In the genomic region with DNA sequence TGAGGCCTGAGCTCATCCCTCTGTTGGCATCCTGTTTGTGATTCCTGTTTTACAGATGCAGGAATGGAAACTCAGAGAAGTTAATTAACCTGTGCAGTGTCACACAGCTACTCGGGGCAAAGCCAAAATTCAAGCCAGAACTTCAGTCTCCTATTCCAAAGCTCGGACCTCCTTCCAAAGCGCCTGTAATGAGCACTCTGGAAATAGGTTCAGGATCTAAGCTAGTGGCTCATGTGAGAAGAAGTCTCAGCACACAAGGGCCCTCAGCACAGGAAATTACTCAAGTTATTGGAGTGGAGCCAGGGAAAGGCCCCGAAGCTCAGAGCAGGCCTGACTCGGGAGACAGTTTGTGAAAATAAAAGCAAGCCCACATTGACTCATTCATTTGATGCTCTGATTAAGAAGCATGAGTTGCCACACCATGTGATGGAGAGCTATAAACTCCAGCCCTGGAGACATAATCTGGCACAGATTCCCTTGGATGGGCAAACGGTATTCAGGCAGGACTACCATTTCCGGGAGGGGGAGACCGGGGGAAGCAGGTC, we compare ENCODE assay signal across 8 cellular contexts. TPM values are rescaled to one million over a fixed set of nuclear protein-coding genes. Genes with fewer than 3 reads are reported as not detected.
DNase-seq lines count a peak whose midpoint lies in the region; ATAC-seq and TF ChIP-seq lines count a peak whose summit lies in the region.

No MANE protein-coding gene starts in this region.

- TF ChIP-seq POLR2A in lower leg skin (IDR thresholded peaks at IDR 0.05) = no peak

- no peaks in the 10 kb centered on the region for H3K36me3 ChIP-seq in WERI-Rb-1

- intact Hi-C loops in lower leg skin (cut with DNase I; ENCODE audit: low total_unique reads) = no loop called here

- H3K27me3 ChIP-seq in WERI-Rb-1 (ENCODE audit: insufficient read depth, low read depth, severe bottlenecking) = no peaks in the 10 kb centered on the region

- TF ChIP-seq CTCF in WERI-Rb-1 (IDR thresholded peaks at IDR 0.05; ENCODE audit: low read depth, low read length) (no peak), cardiac fibroblast (IDR thresholded peaks at IDR 0.05; ENCODE audit: low read depth, low read length) (no peak), lower leg skin (IDR thresholded peaks at IDR 0.05) (no peak)

- peak overlapping the region; percentile 66 for H3K27ac ChIP-seq in WERI-Rb-1

- H3K4me3 ChIP-seq in WERI-Rb-1 (ENCODE audit: low read depth, low read length) (no peak overlapping the region), cardiac fibroblast (replicated peaks in 1 of 2; ENCODE audit: low read depth in 2 of 2, low read length in 2 of 2) (no peak overlapping the region), lower leg skin (ENCODE audit: low read depth, poor library complexity, severe bottlenecking) (no peak overlapping the region)

- peak; percentile 81 for DNase-seq in DMS 273 (lab: John Stamatoyannopoulos, UW; ENCODE audit: unreplicated experiment)
- DNase-seq in MV-4-11 (lab: John Stamatoyannopoulos, UW) = peak; percentile 95
- no peak for DNase-seq in WERI-Rb-1
- peak; percentile 99 to 100 for DNase-seq in cardiac fibroblast (ENCODE audit: low read depth in 2 of 2)
- DNase-seq in lower leg skin (ENCODE audit: low spot score in 2 of 2) = peak; percentile 95 to 96
- peak; percentile 20 to 41 for DNase-seq in stimulated activated CD8-positive, alpha-beta memory T cell treated with anti-CD3 and anti-CD28 coated beads, Interleukin-15, amount 100 ng/mL, for 4 hours (ENCODE audit: low read depth in 2 of 2)
- no peak for DNase-seq in GM19240 (ENCODE audit: insufficient read length, low spot score)

- WGBS in lower leg skin, 2 donors = 2 to 9% methylated on average over 8 of the region's 8 CpGs

- peak; percentile 87 for ATAC-seq in GM21737 (IDR thresholded peaks at IDR 0.05; ENCODE audit: unreplicated experiment)

- H3K9me3 ChIP-seq in WERI-Rb-1 (ENCODE audit: severe bottlenecking) = no peaks in the 10 kb centered on the region

RNA-seq across cellular contexts. Expression of a gene that starts 50.6 kb away (rescaled TPM):
- 10 to 100 TPM; 38.5 to 43.9 (median 40.9) TPM for total RNA-seq in lower leg skin

Comparison
In these comparisons a context has a peak if more than half of its experiments do, and no peak if none do; other contexts are left out.
1. DNase-seq: peak in DMS 273 (single experiment), MV-4-11 (single experiment), cardiac fibroblast (2 of 2), lower leg skin (2 of 2) and stimulated activated CD8-positive, alpha-beta memory T cell treated with anti-CD3 and anti-CD28 coated beads, Interleukin-15, amount 100 ng/mL, for 4 hours (2 of 2); none in WERI-Rb-1 (single experiment) and GM19240 (single experiment).